2 cellular contexts compared by ENCODE assay signal in genomic region chr2:239157269-239157668, GRCh38.
TF ChIP-seq lines count a peak whose summit lies in the region.

No MANE protein-coding gene starts in this region.

TF ChIP-seq in liver, 16 proteins besides CTCF, POLR2A, EP300 and RAD21 (continued from another document):
- TF ChIP-seq ZBTB33 (IDR thresholded peaks at IDR 0.05) (no peak), REST (IDR thresholded peaks at IDR 0.05) (no peak), TAF1 (conservative IDR thresholded peaks at IDR 0.05) (no peak), FOXA1 (IDR thresholded peaks at IDR 0.05) (no peak), RXRA (IDR thresholded peaks at IDR 0.05) (no peak), HNF4G (IDR thresholded peaks at IDR 0.05) (no peak)

TF ChIP-seq in HepG2, 621 proteins besides CTCF, POLR2A, EP300 and RAD21 (continued from another document):
- TF ChIP-seq DZIP1 (CRISPR knock-in tag; IDR thresholded peaks at IDR 0.05) (no peak), NFE2L2 (IDR thresholded peaks at IDR 0.05; ENCODE audit: low read length) (no peak), PHF20 (CRISPR knock-in tag; IDR thresholded peaks at IDR 0.05) (no peak)
